In genomic region chr9:70134360-70134759, GRCh38 we compare ENCODE assay signal across 1 cellular context.
TF ChIP-seq lines count a peak whose summit lies in the region.

No MANE protein-coding gene starts in this region.

TF ChIP-seq in IMR-90, 13 proteins besides CTCF, POLR2A, EP300 and RAD21:
- no peak for TF ChIP-seq MAZ (IDR thresholded peaks at IDR 0.05; ENCODE audit: borderline replicate concordance, low read depth, low read length)
- TF ChIP-seq NFE2L2 (IDR thresholded peaks at IDR 0.05; ENCODE audit: low read depth, low read length): no peak
- TF ChIP-seq BHLHE40 (IDR thresholded peaks at IDR 0.05; ENCODE audit: low read depth, low read length): no peak
- no peak for TF ChIP-seq MAFK (IDR thresholded peaks at IDR 0.05; ENCODE audit: low read depth, low read length)
- no peak for TF ChIP-seq RCOR1 (IDR thresholded peaks at IDR 0.05; ENCODE audit: insufficient replicate concordance, low read length)
- TF ChIP-seq RFX5 (IDR thresholded peaks at IDR 0.05; ENCODE audit: low read depth, low read length): no peak
- TF ChIP-seq CHD1 (IDR thresholded peaks at IDR 0.05; ENCODE audit: low read depth, low read length): no peak
